14 cellular contexts compared by ENCODE assay signal in genomic region chr1:22056043-22056442, GRCh38. TPM values are rescaled to one million over a fixed set of nuclear protein-coding genes. Genes with fewer than 3 reads are reported as not detected.
A peak's percentile ranks its signal among the peaks of the same experiment; 100 is the strongest.
DNase-seq lines count a peak whose midpoint lies in the region; ATAC-seq and TF ChIP-seq lines count a peak whose summit lies in the region.
"Had no signal": no experiment of that assay in that cellular context is flagged by ENCODE, and none has a peak within 500 bp of the region (broad histone marks: within the 10 kb centered on the region; RNA-seq: fewer than 3 reads in every experiment).

No MANE protein-coding gene starts in this region.

- H3K79me2 ChIP-seq in OCI-LY1 (ENCODE audit: insufficient read depth, low read length): peaks cover 77% of the 10 kb centered on the region

- no peaks in the 10 kb centered on the region for H3K27me3 Mint-ChIP-seq in T-helper 1 cell treated with Interleukin-12 subunit alpha and Interleukin-12 subunit beta and Interleukin-4 antibody, amounts not matched to agents 30 μg/mL and 1 μg/mL, for 36 hours (ENCODE audit: low read depth)
- no peaks in the 10 kb centered on the region for H3K27me3 Mint-ChIP-seq in effector memory CD8-positive, alpha-beta T cell

- H3K9me3 ChIP-seq in OCI-LY1 (ENCODE audit: low read length): no peaks in the 10 kb centered on the region
- H3K9me3 ChIP-seq in psoas muscle: no peaks in the 10 kb centered on the region

- no peak overlapping the region for H2AFZ ChIP-seq in OCI-LY1 (ENCODE audit: low read length)

- peaks cover 38% of the 10 kb centered on the region for H3K36me3 Mint-ChIP-seq in T-helper 1 cell treated with Interleukin-12 subunit alpha and Interleukin-12 subunit beta and Interleukin-4 antibody, amounts not matched to agents 30 μg/mL and 1 μg/mL, for 36 hours (ENCODE audit: low read depth)
- H3K36me3 Mint-ChIP-seq in effector memory CD8-positive, alpha-beta T cell (ENCODE audit: insufficient read depth): peaks cover 78% of the 10 kb centered on the region

- peak overlapping the region; percentile 39 for H3K27ac Mint-ChIP-seq in T-helper 1 cell treated with Interleukin-12 subunit alpha and Interleukin-12 subunit beta and Interleukin-4 antibody, amounts not matched to agents 30 μg/mL and 1 μg/mL, for 36 hours
- peak overlapping the region; percentile 98 to 99 for H3K27ac Mint-ChIP-seq in effector memory CD8-positive, alpha-beta T cell

- TF ChIP-seq CTCF in OCI-LY1 (IDR thresholded peaks at IDR 0.05; ENCODE audit: low read length) (no peak), psoas muscle (IDR thresholded peaks at IDR 0.05) (no peak)

- no peaks in the 10 kb centered on the region for H3K9me2 ChIP-seq in OCI-LY1 (ENCODE audit: low read depth, low read length)

- no peak for ATAC-seq in effector memory CD8-positive, alpha-beta T cell (replicated peaks)
- ATAC-seq in psoas muscle: no peak
- ATAC-seq in GM21529 (IDR thresholded peaks at IDR 0.05; ENCODE audit: unreplicated experiment): no peak
- no peak for ATAC-seq in GM21423 (IDR thresholded peaks at IDR 0.05; ENCODE audit: unreplicated experiment)
- no peak for ATAC-seq in HG03039 (IDR thresholded peaks at IDR 0.05; ENCODE audit: unreplicated experiment)

- no peak for DNase-seq in T-helper 1 cell
- no peak for DNase-seq in effector memory CD8-positive, alpha-beta T cell
- no peak for DNase-seq in psoas muscle
- DNase-seq: 8988T; EL; NCI-H526; stimulated activated CD4-positive, alpha-beta T cell treated with anti-CD3 and anti-CD28 coated beads, Interleukin-15, amount 100 ng/mL, for 24 hours; SW 1271 had no signal

- no peak overlapping the region for H3K9ac ChIP-seq in OCI-LY1 (ENCODE audit: low read length)

- peaks cover 48% of the 10 kb centered on the region for H3K4me1 ChIP-seq in OCI-LY1 (ENCODE audit: insufficient read depth, low read length, severe bottlenecking)
- H3K4me1 ChIP-seq in psoas muscle: peaks cover 63% of the 10 kb centered on the region

- peaks cover 3% of the 10 kb centered on the region; the same call in 1 of the 2 replicates for H3F3A ChIP-seq in OCI-LY1 (ENCODE audit: insufficient read depth, low read length)

- peak overlapping the region; percentile 7; the same call in 1 of the 2 replicates for H3K4me2 ChIP-seq in OCI-LY1 (ENCODE audit: low read length)

- no peaks in the 10 kb centered on the region for H3K9me3 Mint-ChIP-seq in T-helper 1 cell treated with Interleukin-12 subunit alpha and Interleukin-12 subunit beta and Interleukin-4 antibody, amounts not matched to agents 30 μg/mL and 1 μg/mL, for 36 hours
- H3K9me3 Mint-ChIP-seq in effector memory CD8-positive, alpha-beta T cell: no peaks in the 10 kb centered on the region

- H3K4me3 ChIP-seq in OCI-LY1 (ENCODE audit: low read depth, low read length, poor library complexity, severe bottlenecking) (no peak overlapping the region), psoas muscle (peak overlapping the region; percentile 46)

- intact Hi-C loops in psoas muscle (cut with DNase I): no loop called here

- H3K27me3 ChIP-seq in OCI-LY1 (ENCODE audit: insufficient read depth, low read length) (no peaks in the 10 kb centered on the region), psoas muscle (ENCODE audit: insufficient read depth in 3 of 3, low read length in 2 of 3) (no peaks in the 10 kb centered on the region)

- 11 to 21% (median 18%) methylated on average over 1 of the region's 1 CpG for WGBS in psoas muscle, 3 donors

- H3K27ac ChIP-seq in OCI-LY1 (ENCODE audit: low read depth, low read length, poor library complexity, severe bottlenecking) (no peak overlapping the region), psoas muscle (peak overlapping the region; percentile 51)

- H3K36me3 ChIP-seq in OCI-LY1 (ENCODE audit: insufficient read depth, low read length): peaks cover 40% of the 10 kb centered on the region
- H3K36me3 ChIP-seq in psoas muscle (ENCODE audit: insufficient read depth in 1 of 2, low read depth in 1 of 2): peaks cover 0 to 6% of the 10 kb centered on the region in 2 donors

- peak overlapping the region; percentile 67 for H3K4me3 Mint-ChIP-seq in T-helper 1 cell treated with Interleukin-12 subunit alpha and Interleukin-12 subunit beta and Interleukin-4 antibody, amounts not matched to agents 30 μg/mL and 1 μg/mL, for 36 hours
- H3K4me3 Mint-ChIP-seq in effector memory CD8-positive, alpha-beta T cell: peak overlapping the region; percentile 69 to 81

- H3K4me1 Mint-ChIP-seq in T-helper 1 cell treated with Interleukin-12 subunit alpha and Interleukin-12 subunit beta and Interleukin-4 antibody, amounts not matched to agents 30 μg/mL and 1 μg/mL, for 36 hours (ENCODE audit: low read depth): peaks cover 57% of the 10 kb centered on the region
- H3K4me1 Mint-ChIP-seq in effector memory CD8-positive, alpha-beta T cell (ENCODE audit: low read depth in 2 of 2): peaks cover 42 to 62% of the 10 kb centered on the region in 2 donors

- no peaks in the 10 kb centered on the region; the same call in 1 of the 2 replicates for H4K20me1 ChIP-seq in OCI-LY1 (ENCODE audit: insufficient read depth, low read length)

RNA-seq across cellular contexts. Expression of gene CDC42, which starts 3.5 kb away (rescaled TPM):
- total RNA-seq in psoas muscle: 100 to 1,000 TPM in 3 of 4 donors, 10 to 100 TPM in 1; 98.7 to 135 (median 122) TPM
- polyA plus RNA-seq in psoas muscle: 100 to 1,000 TPM in 2 of 3 donors, 10 to 100 TPM in 1; 71.6 to 126 (median 115) TPM

RNA-seq across cellular contexts. Expression of gene CELA3A, which starts 54.6 kb away (rescaled TPM):
- total RNA-seq in psoas muscle: 1 to 10 TPM in 1 of 4 donors, under 1 TPM in 1, not detected in 2; 0.65 to 4.0 TPM
- 1 to 10 TPM in 1 of 3 donors, under 1 TPM in 1, not detected in 1; 0.62 to 2.2 TPM for polyA plus RNA-seq in psoas muscle
- total RNA-seq: dermis microvascular lymphatic vessel endothelial cell had no signal
